26 cellular contexts compared by ENCODE assay signal in genomic region chr2:229412686-229413085, GRCh38.
DNase-seq lines count a peak whose midpoint lies in the region; TF ChIP-seq lines count a peak whose summit lies in the region.
"Had no signal": no experiment of that assay in that cellular context is flagged by ENCODE, and none has a peak within 500 bp of the region (broad histone marks: within the 10 kb centered on the region; RNA-seq: fewer than 3 reads in every experiment).

No MANE protein-coding gene starts in this region.

- H3K79me2 ChIP-seq in OCI-LY3 (ENCODE audit: low read length) (no peaks in the 10 kb centered on the region), fibroblast of lung (ENCODE audit: control insufficient read depth, insufficient read depth, low read length) (no peaks in the 10 kb centered on the region)

- H3K4me1 ChIP-seq in BLaER1 treated with 17β-estradiol and CSF1 and Interleukin-3, amounts not matched to agents 10 nM and 100 nM, result peaks cover 21 to 94% (median 75%) of the 10 kb centered on the region in 10 experiments
- H3K4me1 ChIP-seq in OCI-LY3 (ENCODE audit: low read length) (peaks cover 29% of the 10 kb centered on the region), fibroblast of lung (ENCODE audit: control insufficient read depth, extremely low read depth, insufficient read depth, low read length) (peaks cover 21% of the 10 kb centered on the region), thyroid gland (peaks cover 18 to 34% of the 10 kb centered on the region in 2 donors), stomach (peaks cover 11 to 26% (median 16%) of the 10 kb centered on the region in 4 donors)

- intact Hi-C loops in thyroid gland (cut with DNase I), result no loop called here
- intact Hi-C loops in cardiac septum (cut with DNase I), result no loop called here
- intact Hi-C loops in stomach (cut with DNase I; ENCODE audit: low total_unique reads), result no loop called here

- no peak overlapping the region for H3K4me3 ChIP-seq in BLaER1 treated with 17β-estradiol and CSF1 and Interleukin-3, amounts not matched to agents 10 nM and 100 nM
- H3K4me3 ChIP-seq in OCI-LY3 (ENCODE audit: low read length), result no peak overlapping the region
- no peak overlapping the region for H3K4me3 ChIP-seq in fibroblast of lung (replicated peaks in 1 of 4; ENCODE audit: control extremely low read depth in 1 of 4, insufficient read depth in 1 of 4, low read depth in 3 of 4, low read length in 4 of 4)
- H3K4me3 ChIP-seq in thyroid gland (replicated peaks in 1 of 3), result no peak overlapping the region
- no peak overlapping the region for H3K4me3 ChIP-seq in stomach
- H3K4me3 ChIP-seq: BLaER1, GM23248, PC-9, SJSA1 had no signal

- no peaks in the 10 kb centered on the region for H3K27me3 ChIP-seq in BLaER1 treated with 17β-estradiol and CSF1 and Interleukin-3, amounts not matched to agents 10 nM and 100 nM
- H3K27me3 ChIP-seq in OCI-LY3 (ENCODE audit: low read depth, low read length), result no peaks in the 10 kb centered on the region
- no peaks in the 10 kb centered on the region for H3K27me3 ChIP-seq in fibroblast of lung (ENCODE audit: control insufficient read depth, insufficient read depth, low read length)
- H3K27me3 ChIP-seq in thyroid gland, result no peaks in the 10 kb centered on the region
- H3K27me3 ChIP-seq in stomach, result no peaks in the 10 kb centered on the region
- H3K27me3 ChIP-seq: BLaER1, SJSA1 had no signal

- H3K4me2 ChIP-seq in BLaER1 treated with 17β-estradiol and CSF1 and Interleukin-3, amounts not matched to agents 10 nM and 100 nM, result peak overlapping the region in 6 of 11 experiments; percentile 3 to 44 (median 35); a peak in 9 of 22 replicates
- H3K4me2 ChIP-seq in OCI-LY3 (ENCODE audit: low read length) (no peak overlapping the region), fibroblast of lung (ENCODE audit: extremely low read depth, insufficient read depth, low read length) (no peak overlapping the region)
- H3K4me2 ChIP-seq: BLaER1, PC-9 had no signal

- peak overlapping the region; percentile 70; the same call in 1 of the 2 replicates for H2AFZ ChIP-seq in OCI-LY3 (ENCODE audit: low read depth, low read length)
- peak overlapping the region; percentile 4 for H2AFZ ChIP-seq in fibroblast of lung (ENCODE audit: low read length)
- H2AFZ ChIP-seq: GM23248, PC-9 had no signal

- 73 to 80% methylated on average over 5 of the region's 5 CpGs for WGBS in thyroid gland, 2 donors
- 82 to 88% (median 87%) methylated on average over 5 of the region's 5 CpGs for WGBS in stomach, 5 donors

- no peaks in the 10 kb centered on the region for H4K20me1 ChIP-seq in BLaER1 treated with 17β-estradiol and CSF1 and Interleukin-3, amounts not matched to agents 10 nM and 100 nM
- no peaks in the 10 kb centered on the region for H4K20me1 ChIP-seq in OCI-LY3 (ENCODE audit: insufficient read depth, low read length)
- no peaks in the 10 kb centered on the region for H4K20me1 ChIP-seq in fibroblast of lung (ENCODE audit: control insufficient read depth, extremely low read depth, insufficient read depth, low read length)
- H4K20me1 ChIP-seq: BLaER1 had no signal

- no peak for TF ChIP-seq POLR2A in thyroid gland (IDR thresholded peaks at IDR 0.05)
- no peak for TF ChIP-seq POLR2A in stomach (IDR thresholded peaks at IDR 0.05)

- TF ChIP-seq EP300 in stomach (IDR thresholded peaks at IDR 0.05), result no peak

- DNase-seq in fibroblast of lung (ENCODE audit: low read depth in 2 of 2), result no peak
- peak; percentile 20 to 52 for DNase-seq in thyroid gland
- DNase-seq in cardiac septum (ENCODE audit: low spot score), result no peak
- no peak for DNase-seq in activated naive CD4-positive, alpha-beta T cell treated with anti-CD3 and anti-CD28 coated beads, Interleukin-2, amount 50 U/mL, for 16 hours
- DNase-seq in stomach, result no peak
- DNase-seq: ACHN; CD4-positive, alpha-beta memory T cell; COR-L47; DMS53; GM23248; H7; Karpas-422; MV-4-11; NCI-H1105; NCI-H1436 treated with DMSO at 0.1 percent for 48 hours; NCI-H187 treated with DMSO at 0.1 percent for 48 hours; NCI-H2171 treated with DMSO at 0.1 percent for 48 hours; NCI-H524; NCI-H774; PC-9; Right ventricle myocardium superior; RPMI8226 had no signal

- H3K36me3 ChIP-seq in BLaER1 treated with 17β-estradiol and CSF1 and Interleukin-3, amounts not matched to agents 10 nM and 100 nM, result peaks cover 0 to 8% (median 0%) of the 10 kb centered on the region in 11 experiments; a peak in 2 of 22 replicates
- peaks cover 20% of the 10 kb centered on the region for H3K36me3 ChIP-seq in OCI-LY3 (replicated peaks; ENCODE audit: low read depth, low read length)
- no peaks in the 10 kb centered on the region for H3K36me3 ChIP-seq in fibroblast of lung (ENCODE audit: control insufficient read depth, insufficient read depth, low read length)
- H3K36me3 ChIP-seq in thyroid gland, result no peaks in the 10 kb centered on the region
- no peaks in the 10 kb centered on the region for H3K36me3 ChIP-seq in stomach
- H3K36me3 ChIP-seq: BLaER1, SJSA1 had no signal

- H3K9me3 ChIP-seq in BLaER1 treated with 17β-estradiol and CSF1 and Interleukin-3, amounts not matched to agents 10 nM and 100 nM (replicated peaks in 1 of 11), result peaks cover 0 to 27% (median 10%) of the 10 kb centered on the region in 11 experiments; a peak in 15 of 22 replicates
- H3K9me3 ChIP-seq in OCI-LY3 (ENCODE audit: insufficient read depth, low read length) (peaks cover 7% of the 10 kb centered on the region; the same call in 1 of the 2 replicates), fibroblast of lung (ENCODE audit: control insufficient read depth, insufficient read depth, low read depth, low read length) (no peaks in the 10 kb centered on the region), thyroid gland (no peaks in the 10 kb centered on the region), stomach (peaks cover 0 to 8% (median 0%) of the 10 kb centered on the region in 4 donors)

- no peak for TF ChIP-seq CTCF in OCI-LY3 (IDR thresholded peaks at IDR 0.05; ENCODE audit: low read depth, low read length)
- TF ChIP-seq CTCF in fibroblast of lung (conservative IDR thresholded peaks at IDR 0.05 in 1 of 2, IDR thresholded peaks at IDR 0.05 in 1 of 2; ENCODE audit: low read depth in 1 of 2, low read length in 2 of 2), result no peak
- TF ChIP-seq CTCF in thyroid gland (IDR thresholded peaks at IDR 0.05), result no peak
- no peak for TF ChIP-seq CTCF in stomach (IDR thresholded peaks at IDR 0.05)

- H3K27ac ChIP-seq in BLaER1 treated with 17β-estradiol and CSF1 and Interleukin-3, amounts not matched to agents 10 nM and 100 nM, result peak overlapping the region in 9 of 11 experiments; percentile 5 to 100 (median 51); a peak in 12 of 22 replicates
- no peak overlapping the region for H3K27ac ChIP-seq in OCI-LY3 (ENCODE audit: low read length)
- H3K27ac ChIP-seq in fibroblast of lung (ENCODE audit: insufficient read depth, low read length), result no peak overlapping the region
- H3K27ac ChIP-seq in thyroid gland, result peak overlapping the region; percentile 25 to 41 (median 37)
- no peak overlapping the region for H3K27ac ChIP-seq in stomach
- H3K27ac ChIP-seq: BLaER1, GM23248, PC-9, SJSA1 had no signal

- 0 out of 22 replicates have a peak overlapping the region, but pooled peaks of 1 of the 11 experiments have one; percentile 15 for H3K9ac ChIP-seq in BLaER1 treated with 17β-estradiol and CSF1 and Interleukin-3, amounts not matched to agents 10 nM and 100 nM
- H3K9ac ChIP-seq in OCI-LY3 (ENCODE audit: low read length) (no peak overlapping the region), fibroblast of lung (ENCODE audit: insufficient read depth, low read length) (no peak overlapping the region)
- H3K9ac ChIP-seq: BLaER1, GM23248 had no signal

Comparison
In these comparisons a context has a peak if more than half of its experiments do, and no peak if none do; other contexts are left out.
1. H3K27ac ChIP-seq: peak in BLaER1 treated with 17β-estradiol and CSF1 and Interleukin-3, amounts not matched to agents 10 nM and 100 nM (9 of 11) and thyroid gland (3 of 3); none in OCI-LY3 (single experiment), fibroblast of lung (single experiment) and stomach (0 of 5).
2. H3K4me2 ChIP-seq: peak in BLaER1 treated with 17β-estradiol and CSF1 and Interleukin-3, amounts not matched to agents 10 nM and 100 nM (6 of 11); none in OCI-LY3 (single experiment) and fibroblast of lung (single experiment).
3. DNase-seq: peak in thyroid gland (2 of 2); none in fibroblast of lung (0 of 2), cardiac septum (single experiment), activated naive CD4-positive, alpha-beta T cell treated with anti-CD3 and anti-CD28 coated beads, Interleukin-2, amount 50 U/mL, for 16 hours (single experiment) and stomach (single experiment).